ENCODE assay signal across 16 cellular contexts in the genomic region with DNA sequence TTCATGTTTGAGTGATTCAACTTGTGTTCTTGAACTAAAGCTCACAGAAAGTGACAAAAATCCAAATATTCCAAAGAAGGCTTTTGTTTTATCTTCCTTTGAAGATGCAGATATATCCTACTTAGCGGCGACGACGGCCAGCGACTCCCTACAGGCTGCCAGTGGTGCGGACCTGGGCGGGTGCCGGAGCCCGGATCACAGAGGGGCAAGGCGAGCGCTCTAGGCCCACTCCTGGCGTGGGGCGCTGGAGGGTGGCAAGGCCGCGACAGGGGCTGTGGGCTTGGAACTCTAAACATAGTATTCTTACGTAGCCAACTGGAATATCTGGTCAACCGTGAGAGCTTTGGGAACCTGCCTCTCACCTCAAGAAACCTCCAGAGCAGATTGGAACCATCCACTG. TPM values are rescaled to one million over a fixed set of nuclear protein-coding genes. Genes with fewer than 3 reads are reported as not detected.
DNase-seq lines count a peak whose midpoint lies in the region; ATAC-seq and TF ChIP-seq lines count a peak whose summit lies in the region.
"Had no signal": no experiment of that assay in that cellular context is flagged by ENCODE, and none has a peak within 500 bp of the region (broad histone marks: within the 10 kb centered on the region; RNA-seq: fewer than 3 reads in every experiment).

No MANE protein-coding gene starts in this region.

- H3K9me3 Mint-ChIP-seq in activated T-cell treated with anti-CD3 and anti-CD28 coated beads, Interleukin-2, amount 50 U/mL, for 4 hours = peaks cover 10% of the 10 kb centered on the region
- peaks cover 12% of the 10 kb centered on the region for H3K9me3 Mint-ChIP-seq in activated CD4-positive, alpha-beta memory T cell treated with anti-CD3 and anti-CD28 coated beads, Interleukin-2, amount 10 ng/mL, durations not matched to agents 7 days and 5 days

- no peak for TF ChIP-seq CTCF in right atrium auricular region (IDR thresholded peaks at IDR 0.05)

- POLR2A ChIA-PET in activated CD4-positive, alpha-beta memory T cell treated with anti-CD3 and anti-CD28 coated beads, Interleukin-2, amount 10 ng/mL, durations not matched to agents 7 days and 5 days (lab: Charles Lee) = interaction anchor here (1.0 to 12.3 kb wide), 10 partner anchors 10 to 242 kb away, joined by 3 to 396 read pairs (median 36); partner anchors contain the start of genes GIMAP4, GIMAP6 and GIMAP8

- H3K9ac ChIP-seq in subcutaneous abdominal adipose tissue (ENCODE audit: low read length in 5 of 5) = peak overlapping the region in 1 of 5 donors; percentile 91

- ATAC-seq in activated T-cell treated with anti-CD3 and anti-CD28 coated beads, Interleukin-2, amount 50 U/mL, for 4 hours = no peak

- H3K36me3 ChIP-seq in right atrium auricular region (no peaks in the 10 kb centered on the region), subcutaneous abdominal adipose tissue (ENCODE audit: control insufficient read depth in 5 of 5, insufficient read depth in 5 of 5, low read length in 5 of 5) (no peaks in the 10 kb centered on the region)

- H3K4me3 Mint-ChIP-seq in activated T-cell treated with anti-CD3 and anti-CD28 coated beads, Interleukin-2, amount 50 U/mL, for 4 hours = peak overlapping the region; percentile 95
- H3K4me3 Mint-ChIP-seq in activated CD4-positive, alpha-beta memory T cell treated with anti-CD3 and anti-CD28 coated beads, Interleukin-2, amount 10 ng/mL, durations not matched to agents 7 days and 5 days = peak overlapping the region; percentile 100

- H3K9me3 ChIP-seq in right atrium auricular region (peaks cover 0 to 4% of the 10 kb centered on the region in 2 donors), subcutaneous abdominal adipose tissue (ENCODE audit: control insufficient read depth in 5 of 5, low read length in 5 of 5) (peaks cover 0 to 4% (median 0%) of the 10 kb centered on the region in 5 donors)

- H3K4me1 ChIP-seq in right atrium auricular region (no peaks in the 10 kb centered on the region), subcutaneous abdominal adipose tissue (ENCODE audit: control insufficient read depth in 5 of 5, insufficient read depth in 5 of 5, low read length in 5 of 5) (peaks cover 0 to 13% (median 0%) of the 10 kb centered on the region in 5 donors)

- no peaks in the 10 kb centered on the region for H3K27me3 ChIP-seq in right atrium auricular region
- H3K27me3 ChIP-seq in subcutaneous abdominal adipose tissue (ENCODE audit: control insufficient read depth in 5 of 5, insufficient read depth in 4 of 5, low read length in 5 of 5) = no peaks in the 10 kb centered on the region

- peaks cover 65% of the 10 kb centered on the region for H3K4me1 Mint-ChIP-seq in activated T-cell treated with anti-CD3 and anti-CD28 coated beads, Interleukin-2, amount 50 U/mL, for 4 hours (ENCODE audit: low read depth)
- peaks cover 62% of the 10 kb centered on the region for H3K4me1 Mint-ChIP-seq in activated CD4-positive, alpha-beta memory T cell treated with anti-CD3 and anti-CD28 coated beads, Interleukin-2, amount 10 ng/mL, durations not matched to agents 7 days and 5 days

- H3K27ac Mint-ChIP-seq in activated CD4-positive, alpha-beta memory T cell treated with anti-CD3 and anti-CD28 coated beads, Interleukin-2, amount 10 ng/mL, durations not matched to agents 7 days and 5 days = peak overlapping the region; percentile 100

- no peak for DNase-seq in activated T-cell treated with anti-CD3 and anti-CD28 coated beads, Interleukin-2, amount 50 U/mL, for 4 hours
- DNase-seq in activated T-cell treated with anti-CD3 and anti-CD28 coated beads for 4 hours (no peak), right atrium auricular region (ENCODE audit: low spot score) (no peak), NCI-H69 (lab: John Stamatoyannopoulos, UW) (no peak), NCI-H1436 treated with DMSO at 0.1 percent for 48 hours (lab: John Stamatoyannopoulos, UW) (no peak), HuH-7 (ENCODE audit: low spot score) (no peak)
- no peak for DNase-seq in activated CD4-positive, alpha-beta memory T cell treated with anti-CD3 and anti-CD28 coated beads, Interleukin-2, amount 10 ng/mL, durations not matched to agents 7 days and 5 days
- DNase-seq: ACHN; activated CD4-positive, alpha-beta T cell treated with anti-CD3 and anti-CD28 coated beads, Interleukin-2, amount 50 U/mL, for 4 hours; Calu3; kidney glomerular epithelial cell; NCI-H526 treated with DMSO at 0.1 percent for 48 hours; RPMI8226; T-helper 9 cell had no signal

- CTCF ChIA-PET in activated CD4-positive, alpha-beta memory T cell treated with anti-CD3 and anti-CD28 coated beads, Interleukin-2, amount 10 ng/mL, durations not matched to agents 7 days and 5 days (lab: Charles Lee) = interaction anchor here (1.0 to 12.3 kb wide), 4 partner anchors 10 to 63 kb away, joined by 4 to 158 read pairs (median 21); partner anchors contain the start of gene GIMAP8

- peaks cover 8% of the 10 kb centered on the region for H3K36me3 Mint-ChIP-seq in activated T-cell treated with anti-CD3 and anti-CD28 coated beads, Interleukin-2, amount 50 U/mL, for 4 hours (ENCODE audit: insufficient read depth)
- peaks cover 59% of the 10 kb centered on the region for H3K36me3 Mint-ChIP-seq in activated CD4-positive, alpha-beta memory T cell treated with anti-CD3 and anti-CD28 coated beads, Interleukin-2, amount 10 ng/mL, durations not matched to agents 7 days and 5 days (ENCODE audit: low read depth)

- H3K27ac ChIP-seq in right atrium auricular region = peak overlapping the region; percentile 62 to 78
- peak overlapping the region; percentile 63 for H3K27ac ChIP-seq in subcutaneous abdominal adipose tissue (ENCODE audit: low read depth, low read length)

- H3K4me3 ChIP-seq in right atrium auricular region = peak overlapping the region in 1 of 2 donors; percentile 46
- peak overlapping the region in 4 of 5 donors; percentile 9 to 96 (median 82) for H3K4me3 ChIP-seq in subcutaneous abdominal adipose tissue (ENCODE audit: low read depth in 1 of 5, low read length in 5 of 5)

- no peaks in the 10 kb centered on the region for H3K27me3 Mint-ChIP-seq in activated T-cell treated with anti-CD3 and anti-CD28 coated beads, Interleukin-2, amount 50 U/mL, for 4 hours (ENCODE audit: low read depth)
- no peaks in the 10 kb centered on the region for H3K27me3 Mint-ChIP-seq in activated CD4-positive, alpha-beta memory T cell treated with anti-CD3 and anti-CD28 coated beads, Interleukin-2, amount 10 ng/mL, durations not matched to agents 7 days and 5 days

RNA-seq across cellular contexts. Expression of gene GIMAP7, which starts 0.9 kb away (rescaled TPM):
- 10 to 100 TPM; 23.9 to 28.3 (median 25.0) TPM for total RNA-seq in activated T-cell treated with anti-CD3 and anti-CD28 coated beads, Interleukin-2, amount 50 U/mL, for 4 hours
- total RNA-seq in activated CD4-positive, alpha-beta memory T cell treated with anti-CD3 and anti-CD28 coated beads, Interleukin-2, amount 10 ng/mL, durations not matched to agents 7 days and 5 days = 100 to 1,000 TPM; 169 to 171 TPM
- 10 to 100 TPM; 12.7 to 12.9 TPM for total RNA-seq in right atrium auricular region
- total RNA-seq: Calu3, HT-29 had no signal

RNA-seq across cellular contexts. Expression of gene GIMAP4, which starts 53.4 kb away (rescaled TPM):
- total RNA-seq in activated T-cell treated with anti-CD3 and anti-CD28 coated beads, Interleukin-2, amount 50 U/mL, for 4 hours = 10 to 100 TPM; 10.1 to 11.1 (median 11.1) TPM
- 100 to 1,000 TPM; 277 to 282 TPM for total RNA-seq in activated CD4-positive, alpha-beta memory T cell treated with anti-CD3 and anti-CD28 coated beads, Interleukin-2, amount 10 ng/mL, durations not matched to agents 7 days and 5 days
- total RNA-seq in right atrium auricular region = 10 to 100 TPM; 22.3 to 23.5 TPM
- total RNA-seq: Calu3, HT-29 had no signal

Comparison
In these comparisons a context has a peak if more than half of its experiments do, and no peak if none do; other contexts are left out.
1. RNA of gene GIMAP7, which starts 0.9 kb away (total RNA-seq): 169 to 171 TPM in activated CD4-positive, alpha-beta memory T cell treated with anti-CD3 and anti-CD28 coated beads, Interleukin-2, amount 10 ng/mL, durations not matched to agents 7 days and 5 days; 23.9 to 28.3 TPM in activated T-cell treated with anti-CD3 and anti-CD28 coated beads, Interleukin-2, amount 50 U/mL, for 4 hours and 12.7 to 12.9 TPM in right atrium auricular region; every median in the first group is over 4 times any median in the second.
2. RNA of gene GIMAP4, which starts 53.4 kb away (total RNA-seq): 277 to 282 TPM in activated CD4-positive, alpha-beta memory T cell treated with anti-CD3 and anti-CD28 coated beads, Interleukin-2, amount 10 ng/mL, durations not matched to agents 7 days and 5 days; 22.3 to 23.5 TPM in right atrium auricular region and 10.1 to 11.1 TPM in activated T-cell treated with anti-CD3 and anti-CD28 coated beads, Interleukin-2, amount 50 U/mL, for 4 hours; every median in the first group is over 10 times any median in the second.